15 cellular contexts compared by ENCODE assay signal in the genomic region with DNA sequence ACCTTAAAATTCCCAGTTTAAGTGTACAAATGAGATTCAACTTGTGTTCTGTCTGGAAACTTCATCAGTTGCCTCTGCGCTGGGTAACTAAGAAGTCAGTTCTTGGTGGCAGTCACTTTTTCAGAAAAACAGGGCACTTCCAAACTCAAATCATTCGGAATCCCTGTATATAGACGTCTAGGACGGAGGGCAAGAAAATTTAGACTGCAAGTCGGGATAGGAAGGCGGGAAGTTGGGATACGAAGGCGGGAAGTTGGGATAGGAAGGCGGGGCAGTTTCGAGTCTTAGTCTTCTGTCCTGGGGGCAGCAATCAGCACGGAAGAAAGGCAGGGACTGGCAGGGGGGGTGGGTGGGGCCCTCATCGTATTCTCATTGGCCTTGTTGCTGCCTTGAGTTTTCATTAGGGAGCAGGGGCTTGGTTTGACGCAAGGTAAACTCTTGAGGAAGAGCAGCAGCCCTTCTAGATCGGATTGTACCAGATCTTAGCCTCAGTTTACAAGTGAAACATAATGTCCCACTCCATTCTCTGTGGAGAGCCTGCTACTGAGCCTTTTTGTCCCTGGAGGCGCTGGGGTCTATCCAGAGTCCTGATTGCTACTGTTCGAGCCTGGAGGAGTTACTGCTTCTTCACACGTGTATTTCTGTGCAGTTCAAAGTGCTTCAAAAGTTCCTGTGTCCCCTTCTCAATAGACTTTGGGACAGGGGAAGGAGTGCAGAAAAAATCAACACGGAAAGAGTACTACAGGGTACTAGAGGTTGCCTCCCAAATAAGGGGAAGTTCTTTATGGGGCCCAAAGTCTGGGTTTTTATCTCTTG. TPM values are rescaled to one million over a fixed set of nuclear protein-coding genes. Genes with fewer than 3 reads are reported as not detected.
A peak's percentile ranks its signal among the peaks of the same experiment; 100 is the strongest.
DNase-seq lines count a peak whose midpoint lies in the region; ATAC-seq, FAIRE-seq and TF ChIP-seq lines count a peak whose summit lies in the region.
"Had no signal": no experiment of that assay in that cellular context is flagged by ENCODE, and none has a peak within 500 bp of the region (broad histone marks: within the 10 kb centered on the region; RNA-seq: fewer than 3 reads in every experiment).

No MANE protein-coding gene starts in this region.

- H4K20me1 ChIP-seq in HepG2 (ENCODE audit: insufficient read depth, low read length) = peaks cover 15% of the 10 kb centered on the region

- 80% methylated on average over 18 of the region's 18 CpGs for WGBS in HepG2 (ENCODE audit: low lambda C conversion rate)
- 72% methylated on average over 13 of the region's 18 CpGs for WGBS in right lobe of liver (ENCODE audit: insufficient coverage, low coverage, low lambda C conversion rate, missing lambda C conversion rate)

- H3K9me3 ChIP-seq in HepG2 (ENCODE audit: low read length) (no peaks in the 10 kb centered on the region), right lobe of liver (no peaks in the 10 kb centered on the region), SK-N-MC (ENCODE audit: low read depth, low read length) (no peaks in the 10 kb centered on the region), iPS-18a (ENCODE audit: control insufficient read depth, low read depth, low read length) (no peaks in the 10 kb centered on the region), left ventricle myocardium inferior (replicated peaks) (no peaks in the 10 kb centered on the region)
- H3K9me3 ChIP-seq: lower lobe of right lung had no signal

- H3K9ac ChIP-seq in HepG2 (ENCODE audit: insufficient read depth, low read depth, low read length) (no peak overlapping the region), SK-N-MC (ENCODE audit: insufficient read length) (peak overlapping the region; percentile 64), iPS-18a (ENCODE audit: low read length) (no peak overlapping the region)

- H3K4me1 Mint-ChIP-seq in type B pancreatic cell (ENCODE audit: unreplicated experiment) = peaks cover 24% of the 10 kb centered on the region

- CTCF ChIA-PET in HepG2 (lab: Yijun Ruan, JAX; ENCODE audit: low intra/inter-chr PET ratio, low total read pairs) = no interaction called here

- no peak for TF ChIP-seq CTCF in HepG2 (CRISPR knock-in tag; IDR thresholded peaks at IDR 0.05)
- TF ChIP-seq CTCF in right lobe of liver (IDR thresholded peaks at IDR 0.05) = no peak
- no peak for TF ChIP-seq CTCF in type B pancreatic cell (conservative IDR thresholded peaks at IDR 0.05)
- no peak for TF ChIP-seq CTCF in left ventricle myocardium inferior (IDR thresholded peaks at IDR 0.05; ENCODE audit: borderline replicate concordance)
- TF ChIP-seq CTCF in brain microvascular endothelial cell (IDR thresholded peaks at IDR 0.05; ENCODE audit: low read depth, low read length, missing control alignments) = no peak
- TF ChIP-seq CTCF in coronary artery (IDR thresholded peaks at IDR 0.05) = no peak

- in situ Hi-C loops in HepG2 (cut with HindIII; ENCODE audit: extremely low pct_ligation_motif_present, low pct_unique_long_range_greater_than_20kb) = no loop called here
- in situ Hi-C loops in brain microvascular endothelial cell (cut with HindIII; ENCODE audit: low pct_ligation_motif_present, low sequenced_read_pairs) = no loop called here

- H3K4me2 ChIP-seq in HepG2 (ENCODE audit: low read depth, low read length) = peak overlapping the region; percentile 98; the same call in 1 of the 2 replicates

- intact Hi-C loops in HepG2 (cut with micrococcal nuclease; ENCODE audit: unreplicated experiment) (loop anchor here (5.0 kb wide), 1 partner anchor 34 kb away; no protein-coding TSS in a partner anchor), right lobe of liver (cut with DNase I) (no loop called here), left ventricle myocardium inferior (cut with micrococcal nuclease) (no loop called here)

- no peak for TF ChIP-seq RAD21 in HepG2 (CRISPR knock-in tag; IDR thresholded peaks at IDR 0.05)

- POLR2A ChIA-PET in HepG2 (lab: Yijun Ruan, JAX) = no interaction called here

- no peaks in the 10 kb centered on the region; a peak in 1 of 5 replicates for H3K27me3 ChIP-seq in HepG2 (ENCODE audit: control insufficient read depth in 1 of 2, insufficient read depth in 2 of 2, low read length in 2 of 2)
- no peaks in the 10 kb centered on the region for H3K27me3 ChIP-seq in right lobe of liver
- H3K27me3 ChIP-seq in iPS-18a (ENCODE audit: control insufficient read depth, insufficient read depth, low read length) = peaks cover 85% of the 10 kb centered on the region
- H3K27me3 ChIP-seq in left ventricle myocardium inferior (ENCODE audit: low read depth) = no peaks in the 10 kb centered on the region
- H3K27me3 ChIP-seq in brain microvascular endothelial cell (replicated peaks) = no peaks in the 10 kb centered on the region

- peaks cover 65% of the 10 kb centered on the region for H3K79me2 ChIP-seq in HepG2 (ENCODE audit: insufficient read depth, low read length)

- no peaks in the 10 kb centered on the region for H3K36me3 Mint-ChIP-seq in type B pancreatic cell

- H3K27ac Mint-ChIP-seq in type B pancreatic cell = no peak overlapping the region
- H3K27ac Mint-ChIP-seq: effector memory CD8-positive, alpha-beta T cell had no signal

- TF ChIP-seq EP300 in HepG2 (IDR thresholded peaks at IDR 0.05; ENCODE audit: low read depth in 2 of 2, low read length in 2 of 2) (no peak), HepG2 (CRISPR knock-in tag; IDR thresholded peaks at IDR 0.05; ENCODE audit: borderline replicate concordance) (no peak)

- H3K4me3 Mint-ChIP-seq in type B pancreatic cell = peak overlapping the region; percentile 57

- peaks cover 67% of the 10 kb centered on the region for H3K27me3 Mint-ChIP-seq in type B pancreatic cell
- H3K27me3 Mint-ChIP-seq: effector memory CD8-positive, alpha-beta T cell had no signal

- H2AFZ ChIP-seq in HepG2 (ENCODE audit: low read length) = no peak overlapping the region
- H2AFZ ChIP-seq: PC-9 had no signal

- no peak overlapping the region for H3K4me3 ChIP-seq in HepG2 (replicated peaks in 1 of 3; ENCODE audit: insufficient read depth in 1 of 3, low read depth in 2 of 3, low read length in 3 of 3)
- H3K4me3 ChIP-seq in right lobe of liver = no peak overlapping the region
- peak overlapping the region; percentile 87 for H3K4me3 ChIP-seq in SK-N-MC
- H3K4me3 ChIP-seq in iPS-18a (ENCODE audit: low read length) = peak overlapping the region; percentile 22
- H3K4me3 ChIP-seq in left ventricle myocardium inferior = no peak overlapping the region
- H3K4me3 ChIP-seq in brain microvascular endothelial cell (ENCODE audit: low read depth, low read length) = no peak overlapping the region
- H3K4me3 ChIP-seq in coronary artery = no peak overlapping the region
- H3K4me3 ChIP-seq: lower lobe of right lung had no signal

- H3K36me3 ChIP-seq in HepG2 (replicated peaks in 1 of 2; ENCODE audit: control insufficient read depth in 1 of 2, insufficient read depth in 2 of 2, low read length in 2 of 2) (no peaks in the 10 kb centered on the region), right lobe of liver (no peaks in the 10 kb centered on the region), SK-N-MC (ENCODE audit: insufficient read depth, low read length) (no peaks in the 10 kb centered on the region), iPS-18a (ENCODE audit: control insufficient read depth, low read depth, low read length) (no peaks in the 10 kb centered on the region), left ventricle myocardium inferior (no peaks in the 10 kb centered on the region), brain microvascular endothelial cell (replicated peaks) (no peaks in the 10 kb centered on the region)
- H3K36me3 ChIP-seq: lower lobe of right lung had no signal

- no peak overlapping the region for H3K27ac ChIP-seq in HepG2 (ENCODE audit: extremely low read length, insufficient read depth, low read length)
- no peak overlapping the region for H3K27ac ChIP-seq in right lobe of liver
- peak overlapping the region; percentile 86 for H3K27ac ChIP-seq in SK-N-MC
- H3K27ac ChIP-seq in iPS-18a (ENCODE audit: low read length) = no peak overlapping the region
- H3K27ac ChIP-seq in left ventricle myocardium inferior (replicated peaks) = no peak overlapping the region
- H3K27ac ChIP-seq in brain microvascular endothelial cell = no peak overlapping the region
- H3K27ac ChIP-seq in coronary artery = no peak overlapping the region
- H3K27ac ChIP-seq: lower lobe of right lung, PC-9 had no signal

- FAIRE-seq in HepG2 (lab: Jason Lieb, UNC) = no peak

- H3K9me3 Mint-ChIP-seq in type B pancreatic cell = no peaks in the 10 kb centered on the region
- H3K9me3 Mint-ChIP-seq: effector memory CD8-positive, alpha-beta T cell had no signal

- no TSS peak for BruUV-seq in HepG2 (replicated peaks; lab: Mats Ljungman, UMichigan)

- H3K4me1 ChIP-seq in HepG2 (ENCODE audit: insufficient read depth, low read length) (peaks cover 57% of the 10 kb centered on the region), right lobe of liver (peaks cover 0 to 35% (median 10%) of the 10 kb centered on the region in 4 donors), iPS-18a (ENCODE audit: control insufficient read depth, low read depth, low read length) (peaks cover 16% of the 10 kb centered on the region), left ventricle myocardium inferior (peaks cover 88% of the 10 kb centered on the region)

- ATAC-seq in HepG2 (no peak), right lobe of liver (no peak)
- ATAC-seq: effector memory CD8-positive, alpha-beta T cell; lower lobe of right lung had no signal

- DNase-seq in HepG2 (ENCODE audit: low spot score) (no peak), right lobe of liver (no peak), SK-N-MC (ENCODE audit: low read depth, low spot score) (no peak), type B pancreatic cell (ENCODE audit: extremely low spot score, unreplicated experiment) (no peak), left ventricle myocardium inferior (no peak), brain microvascular endothelial cell (no peak), coronary artery (ENCODE audit: low spot score) (no peak)
- DNase-seq: activated CD8-positive, alpha-beta memory T cell treated with anti-CD3 and anti-CD28 coated beads, Interleukin-2, amount 50 U/mL, for 4 hours; DND-41; effector memory CD8-positive, alpha-beta T cell; lower lobe of right lung; NCI-H2029; PC-9; stimulated activated CD4-positive, alpha-beta T cell treated with anti-CD3 and anti-CD28 coated beads, Interleukin-1b, Interleukin-23, amount 100 ng/mL, for 48 hours had no signal

- TF ChIP-seq POLR2A in HepG2 (IDR thresholded peaks at IDR 0.05; ENCODE audit: insufficient read depth in 1 of 2, low read depth in 2 of 2, low read length in 2 of 2) = no peak
- TF ChIP-seq POLR2A in right lobe of liver (IDR thresholded peaks at IDR 0.05) = no peak

RNA-seq across cellular contexts. Expression of gene PURA, which starts 2.7 kb away (rescaled TPM):
- total RNA-seq in HepG2 (2016; rRNA removed; fragmentation: Illumina TruSeq; extraction: Trizol) (5.0 and 6.8 TPM in 2 replicates), right lobe of liver (10 to 100 TPM in 4 of 6 experiments, 1 to 10 TPM in 2; 8.7 to 14.1 (median 12.1) TPM), type B pancreatic cell (ENCODE audit: low replicate concordance) (8.3 and 10.7 TPM in 2 replicates), left ventricle myocardium inferior (26.6 TPM)
- 0.30 and 0.97 TPM in 2 replicates for total RNA-seq in HepG2 (2016; cell fraction: cytosol; rRNA removed; fragmentation: Illumina TruSeq; extraction: Trizol; ENCODE audit: low read depth)
- 4.7 and 5.6 TPM in 2 replicates for total RNA-seq in HepG2 (2016; cell fraction: insoluble cytoplasmic fraction; rRNA removed; fragmentation: Illumina TruSeq; extraction: Trizol)
- 2.4 and 2.5 TPM in 2 replicates for total RNA-seq in HepG2 (2016; cell fraction: membrane; rRNA removed; fragmentation: Illumina TruSeq; extraction: Trizol)
- 12.4 and 12.9 TPM in 2 replicates for total RNA-seq in HepG2 (2016; cell fraction: nucleus; rRNA removed; fragmentation: Illumina TruSeq; extraction: Trizol)
- 1.9 and 2.0 TPM in 2 replicates for polyA plus RNA-seq in HepG2 (2011; rRNA removed)
- 1.0 and 1.4 TPM in 2 replicates for polyA plus RNA-seq in HepG2 (2011; cell fraction: cytosol; rRNA removed)
- 2.3 and 2.9 TPM in 2 replicates for polyA plus RNA-seq in HepG2 (2011; cell fraction: nucleus; rRNA removed)
- 4.9 and 5.4 TPM in 2 replicates for polyA plus RNA-seq in HepG2 (2012)
- 0.85 and 1.1 TPM in 2 replicates for polyA plus RNA-seq in HepG2 (2016; cell fraction: cytosol; fragmentation: Illumina TruSeq; extraction: Trizol; ENCODE audit: low read depth)
- polyA plus RNA-seq in HepG2 (2016; cell fraction: insoluble cytoplasmic fraction; fragmentation: Illumina TruSeq; extraction: Trizol; ENCODE audit: low read depth) = 5.5 and 6.1 TPM in 2 replicates
- 1.4 and 1.9 TPM in 2 replicates for polyA plus RNA-seq in HepG2 (2016; cell fraction: membrane; fragmentation: Illumina TruSeq; extraction: Trizol; ENCODE audit: low read depth)
- 6.2 and 7.4 TPM in 2 replicates for polyA plus RNA-seq in HepG2 (2016; cell fraction: nucleus; fragmentation: Illumina TruSeq; extraction: Trizol; ENCODE audit: insufficient read depth, low read depth)
- polyA minus RNA-seq in HepG2 (2011; rRNA and poly(A)+ RNA removed; ENCODE audit: low replicate concordance) = 2.9 and 3.8 TPM in 2 replicates
- polyA minus RNA-seq in HepG2 (2011; cell fraction: cytosol; rRNA and poly(A)+ RNA removed) = 5.7 and 6.0 TPM in 2 replicates
- 26.4 and 31.0 TPM in 2 replicates for polyA minus RNA-seq in HepG2 (2011; cell fraction: nucleus; rRNA and poly(A)+ RNA removed)

RNA-seq across cellular contexts. Expression of gene IGIP, which starts 14.5 kb away (rescaled TPM):
- total RNA-seq in HepG2 (2016; rRNA removed; fragmentation: Illumina TruSeq; extraction: Trizol) (2.1 and 2.4 TPM in 2 replicates), right lobe of liver (1 to 10 TPM; 4.4 to 7.1 (median 6.5) TPM), type B pancreatic cell (ENCODE audit: low replicate concordance) (2.6 and 2.9 TPM in 2 replicates), left ventricle myocardium inferior (12.0 TPM)
- total RNA-seq in HepG2 (2016; cell fraction: cytosol; rRNA removed; fragmentation: Illumina TruSeq; extraction: Trizol; ENCODE audit: low read depth) = 0.09 and 0.10 TPM in 2 replicates
- 1.8 and 2.2 TPM in 2 replicates for total RNA-seq in HepG2 (2016; cell fraction: insoluble cytoplasmic fraction; rRNA removed; fragmentation: Illumina TruSeq; extraction: Trizol)
- 0.34 and 0.59 TPM in 2 replicates for total RNA-seq in HepG2 (2016; cell fraction: membrane; rRNA removed; fragmentation: Illumina TruSeq; extraction: Trizol)
- 8.3 and 8.9 TPM in 2 replicates for total RNA-seq in HepG2 (2016; cell fraction: nucleus; rRNA removed; fragmentation: Illumina TruSeq; extraction: Trizol)
- polyA plus RNA-seq in HepG2 (2011; rRNA removed) = 1.4 and 1.7 TPM in 2 replicates
- 0.51 and 0.97 TPM in 2 replicates for polyA plus RNA-seq in HepG2 (2011; cell fraction: cytosol; rRNA removed)
- polyA plus RNA-seq in HepG2 (2011; cell fraction: nucleus; rRNA removed) = 3.2 and 4.1 TPM in 2 replicates
- polyA plus RNA-seq in HepG2 (2012) = 3.6 TPM in 2 replicates
- 0.14 TPM in 1 of 2 replicates, not detected in the other for polyA plus RNA-seq in HepG2 (2016; cell fraction: cytosol; fragmentation: Illumina TruSeq; extraction: Trizol; ENCODE audit: low read depth)
- polyA plus RNA-seq in HepG2 (2016; cell fraction: insoluble cytoplasmic fraction; fragmentation: Illumina TruSeq; extraction: Trizol; ENCODE audit: low read depth) = 1.4 and 1.5 TPM in 2 replicates
- polyA plus RNA-seq in HepG2 (2016; cell fraction: membrane; fragmentation: Illumina TruSeq; extraction: Trizol; ENCODE audit: low read depth) = 0.10 and 0.17 TPM in 2 replicates
- 4.7 and 5.2 TPM in 2 replicates for polyA plus RNA-seq in HepG2 (2016; cell fraction: nucleus; fragmentation: Illumina TruSeq; extraction: Trizol; ENCODE audit: insufficient read depth, low read depth)
- polyA minus RNA-seq in HepG2 (2011; rRNA and poly(A)+ RNA removed; ENCODE audit: low replicate concordance) = 1.4 and 1.8 TPM in 2 replicates
- 1.4 and 1.7 TPM in 2 replicates for polyA minus RNA-seq in HepG2 (2011; cell fraction: cytosol; rRNA and poly(A)+ RNA removed)
- 11.8 and 12.3 TPM in 2 replicates for polyA minus RNA-seq in HepG2 (2011; cell fraction: nucleus; rRNA and poly(A)+ RNA removed)

Comparison
In these comparisons a context has a peak if more than half of its experiments do, and no peak if none do; other contexts are left out.
1. H3K4me3 ChIP-seq: peak in SK-N-MC (single experiment) and iPS-18a (single experiment); none in HepG2 (0 of 3), right lobe of liver (0 of 3), left ventricle myocardium inferior (single experiment), brain microvascular endothelial cell (single experiment) and coronary artery (single experiment).